Comparison of ENCODE assay signal across 8 cellular contexts in genomic region chr22:36856121-36856791, GRCh38. TPM values are rescaled to one million over a fixed set of nuclear protein-coding genes. Genes with fewer than 3 reads are reported as not detected.
A peak's percentile ranks its signal among the peaks of the same experiment; 100 is the strongest.
DNase-seq lines count a peak whose midpoint lies in the region; ATAC-seq and TF ChIP-seq lines count a peak whose summit lies in the region.

No MANE protein-coding gene starts in this region.

- TF ChIP-seq CTCF in GM12864 (IDR thresholded peaks at IDR 0.05; ENCODE audit: low read depth, low read length, missing control alignments): peak; percentile 100
- TF ChIP-seq CTCF in LNCaP clone FGC (IDR thresholded peaks at IDR 0.05; ENCODE audit: control insufficient read depth, extremely low read depth, insufficient read depth): peak; percentile 100
- TF ChIP-seq CTCF in fibroblast of lung (conservative IDR thresholded peaks at IDR 0.05 in 1 of 2, IDR thresholded peaks at IDR 0.05 in 1 of 2; ENCODE audit: low read depth in 1 of 2, low read length in 2 of 2): peak; percentile 100
- peak; percentile 100 for TF ChIP-seq CTCF in neural crest cell (conservative IDR thresholded peaks at IDR 0.05)

- peaks cover 1 to 3% of the 10 kb centered on the region in 2 donors for H3K9me3 Mint-ChIP-seq in activated T-cell treated with anti-CD3 and anti-CD28 coated beads, Interleukin-2, amount 50 U/mL, for 72 hours
- H3K9me3 Mint-ChIP-seq in neural crest cell: no peaks in the 10 kb centered on the region
- H3K9me3 Mint-ChIP-seq in stimulated activated naive CD8-positive, alpha-beta T cell treated with anti-CD3 and anti-CD28 coated beads, Interleukin-15, Interleukin-2, amounts not matched to agents 100 ng/mL and 50 ng/mL, for 24 hours: no peaks in the 10 kb centered on the region

- H3K9ac ChIP-seq in fibroblast of lung (ENCODE audit: insufficient read depth, low read length): no peak overlapping the region

- no peak overlapping the region for H3K4me2 ChIP-seq in fibroblast of lung (ENCODE audit: extremely low read depth, insufficient read depth, low read length)

- no peaks in the 10 kb centered on the region for H3K9me3 ChIP-seq in fibroblast of lung (ENCODE audit: control insufficient read depth, insufficient read depth, low read depth, low read length)

- H3K4me1 Mint-ChIP-seq in activated T-cell treated with anti-CD3 and anti-CD28 coated beads, Interleukin-2, amount 50 U/mL, for 72 hours (ENCODE audit: low read depth): peaks cover 39% of the 10 kb centered on the region
- H3K4me1 Mint-ChIP-seq in neural crest cell: peaks cover 15% of the 10 kb centered on the region
- H3K4me1 Mint-ChIP-seq in stimulated activated naive CD8-positive, alpha-beta T cell treated with anti-CD3 and anti-CD28 coated beads, Interleukin-15, Interleukin-2, amounts not matched to agents 100 ng/mL and 50 ng/mL, for 24 hours (ENCODE audit: low read depth): peaks cover 29% of the 10 kb centered on the region

- H4K20me1 ChIP-seq in fibroblast of lung (ENCODE audit: control insufficient read depth, extremely low read depth, insufficient read depth, low read length): no peaks in the 10 kb centered on the region

- H3K27ac ChIP-seq in fibroblast of lung (ENCODE audit: insufficient read depth, low read length): no peak overlapping the region

- H3K27ac Mint-ChIP-seq in activated T-cell treated with anti-CD3 and anti-CD28 coated beads, Interleukin-2, amount 50 U/mL, for 72 hours: no peak overlapping the region
- H3K27ac Mint-ChIP-seq in neural crest cell (ENCODE audit: unreplicated experiment): no peak overlapping the region
- peak overlapping the region; percentile 23 for H3K27ac Mint-ChIP-seq in stimulated activated naive CD8-positive, alpha-beta T cell treated with anti-CD3 and anti-CD28 coated beads, Interleukin-15, Interleukin-2, amounts not matched to agents 100 ng/mL and 50 ng/mL, for 24 hours

- H3K27me3 ChIP-seq in fibroblast of lung (ENCODE audit: control insufficient read depth, insufficient read depth, low read length): peaks cover 14% of the 10 kb centered on the region

- no peaks in the 10 kb centered on the region for H3K36me3 ChIP-seq in fibroblast of lung (ENCODE audit: control insufficient read depth, insufficient read depth, low read length)

- peak overlapping the region; percentile 33 to 57 for H3K4me3 Mint-ChIP-seq in activated T-cell treated with anti-CD3 and anti-CD28 coated beads, Interleukin-2, amount 50 U/mL, for 72 hours
- no peak overlapping the region for H3K4me3 Mint-ChIP-seq in neural crest cell
- no peak overlapping the region for H3K4me3 Mint-ChIP-seq in stimulated activated naive CD8-positive, alpha-beta T cell treated with anti-CD3 and anti-CD28 coated beads, Interleukin-15, Interleukin-2, amounts not matched to agents 100 ng/mL and 50 ng/mL, for 24 hours

- peak; percentile 66 for DNase-seq in GM12864 (ENCODE audit: low read depth)
- DNase-seq in LNCaP clone FGC (ENCODE audit: low read depth): peak; percentile 43
- peak; percentile 86 for DNase-seq in RKO (ENCODE audit: low spot score)
- DNase-seq in activated T-cell treated with anti-CD3 and anti-CD28 coated beads, Interleukin-2, amount 50 U/mL, for 72 hours: peak; percentile 90 to 98
- DNase-seq in fibroblast of lung (ENCODE audit: low read depth in 2 of 2): peak; percentile 74 to 86
- peak; percentile 100 for DNase-seq in neural crest cell (ENCODE audit: low read depth, low spot score)

- no peaks in the 10 kb centered on the region for H3K79me2 ChIP-seq in fibroblast of lung (ENCODE audit: control insufficient read depth, insufficient read depth, low read length)

- no peaks in the 10 kb centered on the region for H3K27me3 Mint-ChIP-seq in activated T-cell treated with anti-CD3 and anti-CD28 coated beads, Interleukin-2, amount 50 U/mL, for 72 hours (ENCODE audit: low read depth)
- H3K27me3 Mint-ChIP-seq in neural crest cell (ENCODE audit: low read depth): peaks cover 36% of the 10 kb centered on the region
- peaks cover 5% of the 10 kb centered on the region for H3K27me3 Mint-ChIP-seq in stimulated activated naive CD8-positive, alpha-beta T cell treated with anti-CD3 and anti-CD28 coated beads, Interleukin-15, Interleukin-2, amounts not matched to agents 100 ng/mL and 50 ng/mL, for 24 hours

- H2AFZ ChIP-seq in fibroblast of lung (ENCODE audit: low read length): no peak overlapping the region

- H3K4me1 ChIP-seq in fibroblast of lung (ENCODE audit: control insufficient read depth, extremely low read depth, insufficient read depth, low read length): no peaks in the 10 kb centered on the region

- H3K4me3 ChIP-seq in GM12864 (ENCODE audit: low read depth, low read length) (no peak overlapping the region), LNCaP clone FGC (ENCODE audit: low read depth, low read length) (no peak overlapping the region), fibroblast of lung (replicated peaks in 1 of 4; ENCODE audit: control extremely low read depth in 1 of 4, insufficient read depth in 1 of 4, low read depth in 3 of 4, low read length in 4 of 4) (no peak overlapping the region)

- peak; percentile 40 to 43 for ATAC-seq in activated T-cell treated with anti-CD3 and anti-CD28 coated beads, Interleukin-2, amount 50 U/mL, for 72 hours (replicated peaks in 1 of 2)
- ATAC-seq in HG03460 (IDR thresholded peaks at IDR 0.05; ENCODE audit: unreplicated experiment): no peak

- peaks cover 0 to 2% of the 10 kb centered on the region in 2 donors for H3K36me3 Mint-ChIP-seq in activated T-cell treated with anti-CD3 and anti-CD28 coated beads, Interleukin-2, amount 50 U/mL, for 72 hours (ENCODE audit: insufficient read depth in 2 of 2)
- no peaks in the 10 kb centered on the region for H3K36me3 Mint-ChIP-seq in neural crest cell (ENCODE audit: low read depth)
- H3K36me3 Mint-ChIP-seq in stimulated activated naive CD8-positive, alpha-beta T cell treated with anti-CD3 and anti-CD28 coated beads, Interleukin-15, Interleukin-2, amounts not matched to agents 100 ng/mL and 50 ng/mL, for 24 hours (ENCODE audit: low read depth): no peaks in the 10 kb centered on the region

RNA-seq across cellular contexts. Expression of gene NCF4, which starts 4.5 kb away (rescaled TPM):
- 10 to 100 TPM in 1 of 2 donors, 1 to 10 TPM in 1; 8.5 to 15.8 TPM for total RNA-seq in activated T-cell treated with anti-CD3 and anti-CD28 coated beads, Interleukin-2, amount 50 U/mL, for 72 hours
- total RNA-seq in fibroblast of lung (not detected in 2 replicates), neural crest cell (not detected in 2 replicates)
- polyA plus RNA-seq in fibroblast of lung: not detected in 2 replicates
- polyA plus RNA-seq in fibroblast of lung (2012): not detected in 2 replicates
- polyA minus RNA-seq in fibroblast of lung (ENCODE audit: low replicate concordance): not detected in 2 replicates

RNA-seq across cellular contexts. Expression of gene PVALB, which starts 39.4 kb away (rescaled TPM):
- total RNA-seq in activated T-cell treated with anti-CD3 and anti-CD28 coated beads, Interleukin-2, amount 50 U/mL, for 72 hours: not detected
- total RNA-seq in fibroblast of lung (not detected in 2 replicates), neural crest cell (0.61 and 0.68 TPM in 2 replicates)
- not detected in 2 replicates for polyA plus RNA-seq in fibroblast of lung
- polyA plus RNA-seq in fibroblast of lung (2012): not detected in 2 replicates
- not detected in 2 replicates for polyA minus RNA-seq in fibroblast of lung (ENCODE audit: low replicate concordance)

RNA-seq across cellular contexts. Expression of gene CSF2RB, which starts 57.2 kb away (rescaled TPM):
- 1 to 10 TPM; 1.8 to 3.8 TPM for total RNA-seq in activated T-cell treated with anti-CD3 and anti-CD28 coated beads, Interleukin-2, amount 50 U/mL, for 72 hours
- not detected in 2 replicates for total RNA-seq in fibroblast of lung
- polyA plus RNA-seq in fibroblast of lung: not detected in 2 replicates
- not detected in 2 replicates for polyA plus RNA-seq in fibroblast of lung (2012)
- polyA minus RNA-seq in fibroblast of lung (ENCODE audit: low replicate concordance): not detected in 2 replicates
- not detected in 2 replicates for total RNA-seq in neural crest cell

Comparison
In these comparisons a context has a peak if more than half of its experiments do, and no peak if none do; other contexts are left out.
1. DNase-seq: peak in every context shown above with its lines; median percentile 100 in neural crest cell; 94 in activated T-cell treated with anti-CD3 and anti-CD28 coated beads, Interleukin-2, amount 50 U/mL, for 72 hours; 86 in RKO; 80 in fibroblast of lung; 66 in GM12864; 43 in LNCaP clone FGC.
2. H3K4me3 Mint-ChIP-seq: peak in activated T-cell treated with anti-CD3 and anti-CD28 coated beads, Interleukin-2, amount 50 U/mL, for 72 hours (2 of 2); none in neural crest cell (single experiment) and stimulated activated naive CD8-positive, alpha-beta T cell treated with anti-CD3 and anti-CD28 coated beads, Interleukin-15, Interleukin-2, amounts not matched to agents 100 ng/mL and 50 ng/mL, for 24 hours (single experiment).
3. Peak in every context shown above with its lines, with median percentiles within 50 percentile points of each other: CTCF ChIP-seq.